1 cellular context compared by ENCODE assay signal in the genomic region with DNA sequence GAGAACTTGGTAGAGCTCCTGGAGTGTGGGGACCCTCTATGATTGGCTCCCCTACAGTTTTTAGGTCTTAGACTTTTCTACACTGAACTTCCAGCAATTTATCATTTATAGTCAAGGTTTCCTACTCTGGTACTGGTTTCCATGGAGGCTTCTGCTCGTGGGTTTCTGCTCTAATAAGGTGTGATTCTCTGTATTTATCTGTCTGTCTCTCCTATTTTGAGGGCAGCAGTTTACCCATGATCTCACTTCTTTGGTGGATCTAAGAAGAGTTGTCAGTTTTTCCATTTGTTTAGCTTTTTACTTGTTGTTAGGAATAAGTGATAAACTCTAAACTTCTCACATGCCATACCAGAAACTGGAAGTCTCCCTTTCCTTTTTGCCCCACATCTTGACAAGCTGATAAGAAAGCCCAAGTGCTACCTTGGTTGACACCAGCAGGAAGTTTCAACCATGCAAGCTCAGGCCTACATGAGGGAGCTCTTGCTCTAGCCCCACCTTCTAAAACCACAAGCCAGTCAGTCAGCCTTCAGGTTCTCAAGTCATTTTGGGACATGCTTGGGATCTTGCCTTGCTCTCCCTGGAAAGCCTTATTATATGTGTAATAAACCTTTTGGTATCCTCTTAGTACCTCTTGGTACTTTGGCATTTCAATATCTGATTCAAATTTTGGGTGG.
TF ChIP-seq lines count a peak whose summit lies in the region.

No MANE protein-coding gene starts in this region.

TF ChIP-seq in GM23338, 12 proteins besides CTCF, POLR2A, EP300 and RAD21 (continued from another document):
- no peak for TF ChIP-seq POLR2AphosphoS5 (IDR thresholded peaks at IDR 0.05; ENCODE audit: low read depth)
- no peak for TF ChIP-seq EZH2phosphoT487 (IDR thresholded peaks at IDR 0.05; ENCODE audit: unreplicated experiment)
- TF ChIP-seq, protein P1, sequence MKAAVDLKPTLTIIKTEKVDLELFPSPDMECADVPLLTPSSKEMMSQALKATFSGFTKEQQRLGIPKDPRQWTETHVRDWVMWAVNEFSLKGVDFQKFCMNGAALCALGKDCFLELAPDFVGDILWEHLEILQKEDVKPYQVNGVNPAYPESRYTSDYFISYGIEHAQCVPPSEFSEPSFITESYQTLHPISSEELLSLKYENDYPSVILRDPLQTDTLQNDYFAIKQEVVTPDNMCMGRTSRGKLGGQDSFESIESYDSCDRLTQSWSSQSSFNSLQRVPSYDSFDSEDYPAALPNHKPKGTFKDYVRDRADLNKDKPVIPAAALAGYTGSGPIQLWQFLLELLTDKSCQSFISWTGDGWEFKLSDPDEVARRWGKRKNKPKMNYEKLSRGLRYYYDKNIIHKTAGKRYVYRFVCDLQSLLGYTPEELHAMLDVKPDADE (IDR thresholded peaks at IDR 0.05), result no peak
- TF ChIP-seq ZNF331 (CRISPR knock-in tag; IDR thresholded peaks at IDR 0.05; ENCODE audit: low read depth), result no peak
- no peak for TF ChIP-seq NANOG (IDR thresholded peaks at IDR 0.05; ENCODE audit: borderline replicate concordance)
- TF ChIP-seq STAT1 (IDR thresholded peaks at IDR 0.05; ENCODE audit: unreplicated experiment), result no peak
- no peak for TF ChIP-seq JUNB (IDR thresholded peaks at IDR 0.05; ENCODE audit: unreplicated experiment)
